ENCODE assay signal across 7 cellular contexts in the genomic region with DNA sequence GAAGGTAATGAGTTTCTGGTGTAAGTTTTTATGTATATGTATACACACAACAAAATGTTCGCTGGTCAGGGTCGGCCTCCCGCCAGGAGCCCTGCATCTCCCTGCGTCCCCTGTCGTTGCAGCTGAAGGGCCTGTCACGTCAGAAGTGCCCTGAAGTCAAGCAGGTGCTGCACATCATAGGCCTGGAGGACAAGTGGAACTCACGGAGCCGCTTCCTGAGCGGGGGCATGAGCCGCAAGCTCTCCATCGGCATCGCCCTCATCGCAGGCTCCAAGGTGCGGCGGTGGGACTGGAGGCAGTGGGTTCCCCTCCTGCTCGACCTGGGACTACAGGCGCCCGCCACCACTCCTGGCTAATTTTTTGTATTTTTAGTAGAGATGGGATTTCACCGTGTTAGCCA. TPM values are rescaled to one million over a fixed set of nuclear protein-coding genes. Genes with fewer than 3 reads are reported as not detected.
A peak's percentile ranks its signal among the peaks of the same experiment; 100 is the strongest.
DNase-seq lines count a peak whose midpoint lies in the region; TF ChIP-seq lines count a peak whose summit lies in the region.
"Not testable (repeated sequence)": the region's sequence is repeated elsewhere in the genome, so short reads cannot be mapped to it uniquely, and the experiment has no call there.

No MANE protein-coding gene starts in this region.

- not testable (repeated sequence) for H3K27ac Mint-ChIP-seq in endodermal cell, neural progenitor cell

- not testable (repeated sequence) for H3K27me3 Mint-ChIP-seq in endodermal cell (ENCODE audit: insufficient read depth); neural progenitor cell (ENCODE audit: insufficient read depth, low read depth)

- H3K4me2 ChIP-seq in neural progenitor cell, result not testable (repeated sequence)

- H3F3A ChIP-seq in neural progenitor cell (ENCODE audit: low read depth), result not testable (repeated sequence)

- H3K79me2 ChIP-seq in neural progenitor cell (ENCODE audit: low read depth), result not testable (repeated sequence)

- WGBS in endodermal cell (ENCODE audit: insufficient coverage in 1 of 2, insufficient read length in 1 of 2), 2 experiments, result 90 to 92% methylated on average over 18 to 19 of the region's 19 CpGs

- H3K4me3 Mint-ChIP-seq in endodermal cell, neural progenitor cell: not testable (repeated sequence)

- TF ChIP-seq CTCF in endodermal cell (conservative IDR thresholded peaks at IDR 0.05); neural progenitor cell (IDR thresholded peaks at IDR 0.05): not testable (repeated sequence)

- not testable (repeated sequence) for H4K20me1 ChIP-seq in neural progenitor cell (ENCODE audit: low read depth)

- not testable (repeated sequence) for H3K27me3 ChIP-seq in endodermal cell (ENCODE audit: control insufficient read depth, insufficient read depth, low read length, poor library complexity, severe bottlenecking); neural progenitor cell

- not testable (repeated sequence) for H3K36me3 Mint-ChIP-seq in endodermal cell (ENCODE audit: low read depth); neural progenitor cell

- H3K4me3 ChIP-seq in endodermal cell (ENCODE audit: low read length); neural progenitor cell: not testable (repeated sequence)
- 0 out of 2 replicates have a peak overlapping the region, but pooled peaks have one; percentile 3 for H3K4me3 ChIP-seq in iPS-18c (ENCODE audit: insufficient read depth, low read depth, low read length)

- H3K4me1 Mint-ChIP-seq in endodermal cell, neural progenitor cell: not testable (repeated sequence)

- H3K9me3 ChIP-seq in endodermal cell (ENCODE audit: control insufficient read depth, low read length); iPS-18c (ENCODE audit: control insufficient read depth, insufficient read depth, low read length); neural progenitor cell (ENCODE audit: low read depth): not testable (repeated sequence)

- not testable (repeated sequence) for H3K27ac ChIP-seq in endodermal cell (ENCODE audit: low read depth, low read length); neural progenitor cell

- peak overlapping the region; percentile 68 for H2AFZ ChIP-seq in neural progenitor cell (replicated peaks)

- peak; percentile 12 for DNase-seq in ELF-1 (ENCODE audit: low read depth, low spot score)
- peak; percentile 23 for DNase-seq in NCI-H345 (lab: John Stamatoyannopoulos, UW)
- peak; percentile 38 for DNase-seq in NCI-H774 (lab: John Stamatoyannopoulos, UW)
- peak; percentile 46 for DNase-seq in SHP77 treated with DMSO at 0.1 percent for 48 hours (lab: John Stamatoyannopoulos, UW)
- DNase-seq in endodermal cell, result peak; percentile 50
- DNase-seq in neural progenitor cell (ENCODE audit: low spot score), result not testable (repeated sequence)

- H3K9me3 Mint-ChIP-seq in endodermal cell, result peaks cover 17% of the 10 kb centered on the region
- not testable (repeated sequence) for H3K9me3 Mint-ChIP-seq in neural progenitor cell

- H3K4me1 ChIP-seq in endodermal cell (ENCODE audit: control insufficient read depth, insufficient read depth, low read length); neural progenitor cell: not testable (repeated sequence)

- H3K36me3 ChIP-seq in endodermal cell (ENCODE audit: control insufficient read depth, insufficient read depth, low read length); neural progenitor cell: not testable (repeated sequence)

- H3K9ac ChIP-seq in endodermal cell (ENCODE audit: extremely low read depth, low read length, poor library complexity, severe bottlenecking); neural progenitor cell: not testable (repeated sequence)

RNA-seq across cellular contexts. Expression of a gene that starts 43.3 kb away (rescaled TPM):
- total RNA-seq in endodermal cell (10 to 100 TPM; 50.8 to 58.9 TPM), neural progenitor cell (ENCODE audit: low replicate concordance) (41.6 and 67.3 TPM in 2 replicates)
- 35.3 TPM for polyA plus RNA-seq in endodermal cell (2013, experiment 1 of 2)
- polyA plus RNA-seq in endodermal cell (2013, experiment 2 of 2), result 35.1 TPM

RNA-seq across cellular contexts. Expression of a gene that starts 45.5 kb away (rescaled TPM):
- total RNA-seq in endodermal cell (1 to 10 TPM; 3.3 to 3.5 TPM), neural progenitor cell (ENCODE audit: low replicate concordance) (9.7 and 10.8 TPM in 2 replicates)
- polyA plus RNA-seq in endodermal cell (2013, experiment 1 of 2), result 12.2 TPM
- polyA plus RNA-seq in endodermal cell (2013, experiment 2 of 2), result 11.0 TPM
